In the genomic region with DNA sequence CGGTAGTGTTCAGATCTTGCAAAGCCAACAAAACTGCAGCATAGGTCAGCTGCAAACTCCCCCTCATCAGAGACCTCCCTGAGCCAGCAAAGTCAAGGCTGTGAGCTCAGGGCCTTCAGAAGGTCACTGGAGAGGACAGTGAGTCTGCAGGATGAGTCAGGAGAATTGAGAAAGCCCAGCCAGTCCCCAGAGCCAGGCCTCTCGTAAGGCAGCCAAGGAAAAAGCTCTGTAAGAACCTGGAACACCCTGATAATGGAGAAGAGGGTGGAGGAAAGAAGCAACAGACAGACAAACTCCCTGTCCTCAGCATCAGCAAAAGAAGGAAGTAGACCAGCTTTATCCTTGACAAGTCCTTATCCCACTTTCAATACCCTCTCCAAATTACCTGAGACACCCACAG, we compare ENCODE assay signal across 16 cellular contexts. TPM values are rescaled to one million over a fixed set of nuclear protein-coding genes. Genes with fewer than 3 reads are reported as not detected.
DNase-seq lines count a peak whose midpoint lies in the region; ATAC-seq, FAIRE-seq and TF ChIP-seq lines count a peak whose summit lies in the region.
"Had no signal": no experiment of that assay in that cellular context is flagged by ENCODE, and none has a peak within 500 bp of the region (broad histone marks: within the 10 kb centered on the region; RNA-seq: fewer than 3 reads in every experiment).

No MANE protein-coding gene starts in this region.

- peak; percentile 68 for ATAC-seq in left ventricle myocardium superior
- ATAC-seq: activated T-cell treated with anti-CD3 and anti-CD28 coated beads, Interleukin-2, amount 50 U/mL, for 72 hours had no signal

- no peak overlapping the region for H3K4me3 ChIP-seq in bronchial epithelial cell (ENCODE audit: low read depth, low read length)
- H3K4me3 ChIP-seq: SJSA1, stomach had no signal

- no peaks in the 10 kb centered on the region for H3K27me3 ChIP-seq in bronchial epithelial cell (ENCODE audit: control insufficient read depth, insufficient read depth, low read length)
- H3K27me3 ChIP-seq: SJSA1, stomach had no signal

- TF ChIP-seq CTCF in HFFc6 (IDR thresholded peaks at IDR 0.05) = no peak
- no peak for TF ChIP-seq CTCF in bronchial epithelial cell (IDR thresholded peaks at IDR 0.05; ENCODE audit: insufficient read depth, low read length, severe bottlenecking)

- no peaks in the 10 kb centered on the region for H3K36me3 Mint-ChIP-seq in HFFc6 (ENCODE audit: low read depth)
- no peaks in the 10 kb centered on the region for H3K36me3 Mint-ChIP-seq in activated naive CD8-positive, alpha-beta T cell treated with anti-CD3 and anti-CD28 coated beads for 36 hours

- peak overlapping the region; percentile 88 for H3K27ac Mint-ChIP-seq in HFFc6
- no peak overlapping the region for H3K27ac Mint-ChIP-seq in activated naive CD8-positive, alpha-beta T cell treated with anti-CD3 and anti-CD28 coated beads for 36 hours
- H3K27ac Mint-ChIP-seq: activated T-cell treated with anti-CD3 and anti-CD28 coated beads, Interleukin-2, amount 50 U/mL, for 72 hours; CD4-positive, alpha-beta T cell had no signal

- peak overlapping the region; percentile 60 for H3K4me3 Mint-ChIP-seq in HFFc6
- no peak overlapping the region for H3K4me3 Mint-ChIP-seq in activated naive CD8-positive, alpha-beta T cell treated with anti-CD3 and anti-CD28 coated beads for 36 hours
- H3K4me3 Mint-ChIP-seq: activated T-cell treated with anti-CD3 and anti-CD28 coated beads, Interleukin-2, amount 50 U/mL, for 72 hours; CD4-positive, alpha-beta T cell had no signal

- H3K36me3 ChIP-seq in bronchial epithelial cell (ENCODE audit: control insufficient read depth, insufficient read depth, low read length) = no peaks in the 10 kb centered on the region
- H3K36me3 ChIP-seq: SJSA1, stomach had no signal

- H3K4me1 Mint-ChIP-seq in HFFc6 (ENCODE audit: low read depth) = peaks cover 33% of the 10 kb centered on the region
- no peaks in the 10 kb centered on the region for H3K4me1 Mint-ChIP-seq in activated naive CD8-positive, alpha-beta T cell treated with anti-CD3 and anti-CD28 coated beads for 36 hours

- DNase-seq in HFFc6 (peak; percentile 44), bronchial epithelial cell (ENCODE audit: low read depth) (peak; percentile 0), left ventricle myocardium superior (peak; percentile 34), stromal cell of bone marrow (ENCODE audit: low read depth) (peak; percentile 65), islet precursor cell (no peak), NCI-H1694 (lab: John Stamatoyannopoulos, UW) (no peak)
- DNase-seq in activated naive CD8-positive, alpha-beta T cell treated with anti-CD3 and anti-CD28 coated beads for 36 hours = no peak
- DNase-seq: activated CD4-positive, alpha-beta T cell treated with anti-CD3 and anti-CD28 coated beads, Interleukin-2, amount 50 U/mL, for 48 hours; activated T-cell treated with anti-CD3 and anti-CD28 coated beads, Interleukin-2, amount 50 U/mL, for 72 hours; CD4-positive, alpha-beta T cell; cortex of kidney; NCI-H146; NCI-H446; stomach; T1000 had no signal

- H3K9me3 Mint-ChIP-seq in HFFc6 = no peaks in the 10 kb centered on the region
- H3K9me3 Mint-ChIP-seq in activated naive CD8-positive, alpha-beta T cell treated with anti-CD3 and anti-CD28 coated beads for 36 hours = no peaks in the 10 kb centered on the region
- H3K9me3 Mint-ChIP-seq: activated T-cell treated with anti-CD3 and anti-CD28 coated beads, Interleukin-2, amount 50 U/mL, for 72 hours; CD4-positive, alpha-beta T cell had no signal

- no peaks in the 10 kb centered on the region; the same call in 1 of the 2 replicates for H3K27me3 Mint-ChIP-seq in HFFc6 (ENCODE audit: insufficient read depth)
- H3K27me3 Mint-ChIP-seq in activated naive CD8-positive, alpha-beta T cell treated with anti-CD3 and anti-CD28 coated beads for 36 hours = no peaks in the 10 kb centered on the region
- H3K27me3 Mint-ChIP-seq: CD4-positive, alpha-beta T cell had no signal

- intact Hi-C loops in left ventricle myocardium superior (cut with micrococcal nuclease) = no loop called here

- peak; percentile 73 for FAIRE-seq in bronchial epithelial cell (lab: Jason Lieb, UNC)

RNA-seq across cellular contexts. Expression of gene GRIA3, which starts 33.0 kb away (rescaled TPM):
- total RNA-seq in HFFc6 (2021; fragmentation: NEBNext Ultra II Directional; extraction: Animal tissue kit (Norgen Biotek cat#: 25700)) = 10 to 100 TPM; 14.4 to 25.9 (median 18.0) TPM
- total RNA-seq in bronchial epithelial cell (0.26 and 0.51 TPM in 2 replicates), left ventricle myocardium superior (0.59 TPM)
- not detected for total RNA-seq in activated naive CD8-positive, alpha-beta T cell treated with anti-CD3 and anti-CD28 coated beads for 36 hours
- total RNA-seq: activated T-cell treated with anti-CD3 and anti-CD28 coated beads, Interleukin-2, amount 50 U/mL, for 72 hours; CD4-positive, alpha-beta T cell; SJSA1 had no signal

Comparison
In these comparisons a context has a peak if more than half of its experiments do, and no peak if none do; other contexts are left out.
1. DNase-seq: peak in HFFc6 (single experiment), bronchial epithelial cell (single experiment), left ventricle myocardium superior (single experiment) and stromal cell of bone marrow (single experiment); none in activated naive CD8-positive, alpha-beta T cell treated with anti-CD3 and anti-CD28 coated beads for 36 hours (single experiment), islet precursor cell (single experiment) and NCI-H1694 (single experiment).